In the genomic region with DNA sequence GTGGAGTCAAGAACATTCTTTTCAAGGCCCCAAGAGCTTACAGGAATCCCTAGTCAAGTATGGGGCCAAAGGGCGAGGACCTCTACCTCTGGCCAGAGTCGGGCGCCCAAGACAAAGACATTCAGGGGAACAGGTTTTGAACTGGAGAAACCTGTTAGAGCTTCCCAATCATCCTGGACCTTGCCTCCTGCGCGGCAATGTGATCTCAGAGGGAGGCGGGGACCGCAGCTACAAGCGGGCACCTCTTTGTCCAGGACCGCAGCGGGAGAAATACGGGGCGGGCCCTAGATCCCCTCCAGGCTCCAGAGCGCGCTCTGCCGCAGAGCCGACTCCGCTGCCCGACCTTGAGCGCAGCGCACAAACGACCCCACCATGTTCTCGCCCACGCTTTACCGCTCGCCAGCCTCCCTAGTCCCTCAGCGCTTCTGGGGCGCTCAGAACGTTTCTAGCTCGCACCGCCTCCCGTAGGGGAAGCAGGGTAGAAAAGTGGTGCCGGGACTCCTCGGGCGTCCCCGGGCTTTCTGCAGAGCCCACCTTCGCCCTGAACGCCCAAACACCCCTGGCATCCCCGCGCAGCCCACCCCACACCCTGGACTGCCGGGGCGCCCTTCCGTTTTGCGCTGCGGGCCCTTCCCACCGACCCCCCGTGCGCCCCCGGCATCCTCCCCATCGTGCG, we compare ENCODE assay signal across 8 cellular contexts. TPM values are rescaled to one million over a fixed set of nuclear protein-coding genes. Genes with fewer than 3 reads are reported as not detected.
DNase-seq lines count a peak whose midpoint lies in the region; ATAC-seq and TF ChIP-seq lines count a peak whose summit lies in the region.

No MANE protein-coding gene starts in this region.

- ATAC-seq in GM19351 (IDR thresholded peaks at IDR 0.05; ENCODE audit: unreplicated experiment) (peak; percentile 34), GM21737 (IDR thresholded peaks at IDR 0.05; ENCODE audit: unreplicated experiment) (no peak)
- ATAC-seq in effector memory CD8-positive, alpha-beta T cell (replicated peaks), result peak; percentile 64
- peak; percentile 65 for ATAC-seq in stimulated activated naive CD8-positive, alpha-beta T cell treated with anti-CD3 and anti-CD28 coated beads, Interleukin-15, Interleukin-2, amounts not matched to agents 100 U/mL and 50 U/mL, for 24 hours

- H3K27ac Mint-ChIP-seq in effector memory CD8-positive, alpha-beta T cell, result no peak overlapping the region
- peak overlapping the region; percentile 84 for H3K27ac Mint-ChIP-seq in mesothelial cell of epicardium

- DNase-seq in AG20443 (ENCODE audit: low spot score) (peak; percentile 59), NB4 (ENCODE audit: low read depth) (peak; percentile 83), mesothelial cell of epicardium (ENCODE audit: low spot score in 2 of 2, unreplicated experiment in 2 of 2) (peak; percentile 35 to 62)
- DNase-seq in activated CD4-positive, CD25-positive, alpha-beta regulatory T cell treated with anti-CD3 and anti-CD28 coated beads, Interleukin-2, amount 50 U/mL, for 72 hours, result peak; percentile 35
- DNase-seq in effector memory CD8-positive, alpha-beta T cell, result no peak
- DNase-seq in stimulated activated naive CD8-positive, alpha-beta T cell treated with anti-CD3 and anti-CD28 coated beads, Interleukin-15, Interleukin-2, amounts not matched to agents 100 U/mL and 50 U/mL, for 24 hours, result peak; percentile 51

- peak overlapping the region; percentile 81 to 88 for H3K4me3 Mint-ChIP-seq in effector memory CD8-positive, alpha-beta T cell
- peak overlapping the region; percentile 90 for H3K4me3 Mint-ChIP-seq in mesothelial cell of epicardium

- no peaks in the 10 kb centered on the region for H3K9me3 Mint-ChIP-seq in effector memory CD8-positive, alpha-beta T cell
- H3K9me3 Mint-ChIP-seq in mesothelial cell of epicardium, result no peaks in the 10 kb centered on the region

- TF ChIP-seq CTCF in NB4 (IDR thresholded peaks at IDR 0.05; ENCODE audit: low read depth, low read length) (no peak), mesothelial cell of epicardium (IDR thresholded peaks at IDR 0.05; ENCODE audit: unreplicated experiment) (no peak)

- peak overlapping the region; percentile 75 for H3K4me3 ChIP-seq in NB4 (ENCODE audit: low read depth, low read length)

- H3K4me1 Mint-ChIP-seq in effector memory CD8-positive, alpha-beta T cell (ENCODE audit: low read depth in 2 of 2), result peaks cover 11 to 12% of the 10 kb centered on the region in 2 donors
- H3K4me1 Mint-ChIP-seq in mesothelial cell of epicardium, result peaks cover 10% of the 10 kb centered on the region

- H3K36me3 Mint-ChIP-seq in effector memory CD8-positive, alpha-beta T cell (ENCODE audit: insufficient read depth), result no peaks in the 10 kb centered on the region
- H3K36me3 Mint-ChIP-seq in mesothelial cell of epicardium, result no peaks in the 10 kb centered on the region

- TF ChIP-seq POLR2A in NB4 (IDR thresholded peaks at IDR 0.05; ENCODE audit: extremely low read depth, insufficient read length), result no peak

- peaks cover 54 to 68% of the 10 kb centered on the region in 2 donors for H3K27me3 Mint-ChIP-seq in effector memory CD8-positive, alpha-beta T cell
- H3K27me3 Mint-ChIP-seq in mesothelial cell of epicardium (ENCODE audit: low read depth), result peaks cover 8% of the 10 kb centered on the region

RNA-seq across cellular contexts. Expression of a gene that starts 28.1 kb away (rescaled TPM):
- 5.9 to 7.0 TPM (median 6.5 TPM) in 3 replicates for total RNA-seq in mesothelial cell of epicardium

RNA-seq across cellular contexts. Expression of a gene that starts 50.1 kb away (rescaled TPM):
- total RNA-seq in mesothelial cell of epicardium, result 9.9 to 10.6 TPM (median 9.9 TPM) in 3 replicates

RNA-seq across cellular contexts. Expression of a gene that starts 52.7 kb away (rescaled TPM):
- 230 to 265 TPM (median 260 TPM) in 3 replicates for total RNA-seq in mesothelial cell of epicardium

Comparison
In these comparisons a context has a peak if more than half of its experiments do, and no peak if none do; other contexts are left out.
1. DNase-seq: peak in AG20443 (single experiment), NB4 (single experiment), activated CD4-positive, CD25-positive, alpha-beta regulatory T cell treated with anti-CD3 and anti-CD28 coated beads, Interleukin-2, amount 50 U/mL, for 72 hours (single experiment), mesothelial cell of epicardium (2 of 2) and stimulated activated naive CD8-positive, alpha-beta T cell treated with anti-CD3 and anti-CD28 coated beads, Interleukin-15, Interleukin-2, amounts not matched to agents 100 U/mL and 50 U/mL, for 24 hours (single experiment); none in effector memory CD8-positive, alpha-beta T cell (0 of 3).